Comparison of ENCODE assay signal across 9 cellular contexts in genomic region chr5:127562252-127562651, GRCh38. TPM values are rescaled to one million over a fixed set of nuclear protein-coding genes. Genes with fewer than 3 reads are reported as not detected.
DNase-seq lines count a peak whose midpoint lies in the region; ATAC-seq and TF ChIP-seq lines count a peak whose summit lies in the region.
"Had no signal": no experiment of that assay in that cellular context is flagged by ENCODE, and none has a peak within 500 bp of the region (broad histone marks: within the 10 kb centered on the region; RNA-seq: fewer than 3 reads in every experiment).

No MANE protein-coding gene starts in this region.

- POLR2A ChIA-PET in MCF 10A (lab: Yijun Ruan, JAX), result interaction anchor here (0.8 to 1.6 kb wide), 2 partner anchors 11 to 142 kb away, joined by 3 read pairs; no protein-coding TSS in a partner anchor

- no peaks in the 10 kb centered on the region for H4K20me1 ChIP-seq in OCI-LY3 (ENCODE audit: insufficient read depth, low read length)

- no peak overlapping the region for H3K4me3 Mint-ChIP-seq in MCF 10A (ENCODE audit: unreplicated experiment)

- no TSS peak for BruUV-seq in MCF 10A (replicated peaks; lab: Mats Ljungman, UMichigan)

- H3K27ac Mint-ChIP-seq in MCF 10A (ENCODE audit: low read depth, unreplicated experiment), result no peak overlapping the region

- H3K4me3 ChIP-seq in breast epithelium, result no peak overlapping the region
- H3K4me3 ChIP-seq in OCI-LY3 (ENCODE audit: low read length), result no peak overlapping the region
- no peak overlapping the region for H3K4me3 ChIP-seq in tibial artery
- no peak overlapping the region for H3K4me3 ChIP-seq in adrenal gland

- H3K36me3 ChIP-seq in breast epithelium (no peaks in the 10 kb centered on the region), OCI-LY3 (replicated peaks; ENCODE audit: low read depth, low read length) (no peaks in the 10 kb centered on the region), tibial artery (peaks cover 0 to 8% (median 0%) of the 10 kb centered on the region in 3 donors), adrenal gland (replicated peaks in 1 of 2) (no peaks in the 10 kb centered on the region)

- H3K79me2 ChIP-seq in OCI-LY3 (ENCODE audit: low read length), result no peaks in the 10 kb centered on the region

- peaks cover 7% of the 10 kb centered on the region for H3K36me3 Mint-ChIP-seq in MCF 10A (ENCODE audit: insufficient read depth, unreplicated experiment)

- H3K27ac ChIP-seq in breast epithelium, result no peak overlapping the region
- no peak overlapping the region for H3K27ac ChIP-seq in OCI-LY3 (ENCODE audit: low read length)
- no peak overlapping the region for H3K27ac ChIP-seq in tibial artery
- no peak overlapping the region for H3K27ac ChIP-seq in adrenal gland

- TF ChIP-seq CTCF in MCF 10A (IDR thresholded peaks at IDR 0.05; ENCODE audit: unreplicated experiment) (no peak), breast epithelium (IDR thresholded peaks at IDR 0.05) (no peak), OCI-LY3 (IDR thresholded peaks at IDR 0.05; ENCODE audit: low read depth, low read length) (peak; percentile 53), tibial artery (IDR thresholded peaks at IDR 0.05) (no peak), adrenal gland (IDR thresholded peaks at IDR 0.05) (peak in 1 of 6 experiments; percentile 26)

- DNase-seq in MCF 10A (ENCODE audit: unreplicated experiment) (peak; percentile 28), breast epithelium (ENCODE audit: low spot score in 2 of 2) (no peak), foreskin melanocyte (peak; percentile 44), tibial artery (no peak), adrenal gland (no peak)
- no peak for DNase-seq in stimulated activated CD4-positive, alpha-beta T cell treated with anti-CD3 and anti-CD28 coated beads, Interleukin-4, amount 100 ng/mL, for 4 hours
- DNase-seq: stimulated activated CD8-positive, alpha-beta memory T cell treated with anti-CD3 and anti-CD28 coated beads, Interleukin-4, amount 100 ng/mL, for 48 hours had no signal

- H3K27me3 Mint-ChIP-seq in MCF 10A (ENCODE audit: insufficient read depth, unreplicated experiment), result no peaks in the 10 kb centered on the region

- no peaks in the 10 kb centered on the region for H3K9me3 ChIP-seq in breast epithelium
- H3K9me3 ChIP-seq in OCI-LY3 (ENCODE audit: insufficient read depth, low read length), result no peaks in the 10 kb centered on the region
- no peaks in the 10 kb centered on the region for H3K9me3 ChIP-seq in tibial artery
- H3K9me3 ChIP-seq in adrenal gland (replicated peaks in 1 of 3), result no peaks in the 10 kb centered on the region

- TF ChIP-seq POLR2A in breast epithelium (IDR thresholded peaks at IDR 0.05) (no peak), adrenal gland (IDR thresholded peaks at IDR 0.05) (no peak)

- H3K27me3 ChIP-seq in breast epithelium (no peaks in the 10 kb centered on the region), OCI-LY3 (ENCODE audit: low read depth, low read length) (no peaks in the 10 kb centered on the region), tibial artery (no peaks in the 10 kb centered on the region), adrenal gland (no peaks in the 10 kb centered on the region)

- H3K4me1 ChIP-seq in breast epithelium (no peaks in the 10 kb centered on the region), OCI-LY3 (ENCODE audit: low read length) (peaks cover 20% of the 10 kb centered on the region), tibial artery (no peaks in the 10 kb centered on the region), adrenal gland (replicated peaks in 1 of 2) (no peaks in the 10 kb centered on the region)

- intact Hi-C loops in MCF 10A (cut with micrococcal nuclease) (loop anchor here (5.0 to 10.0 kb wide), 3 partner anchors 315 to 1113 kb away; no protein-coding TSS in a partner anchor), breast epithelium (cut with DNase I; ENCODE audit: low total_unique reads) (no loop called here), tibial artery (cut with DNase I; ENCODE audit: low total_unique reads) (no loop called here), adrenal gland (cut with DNase I) (loop anchor here (10.0 kb wide), 2 partner anchors 163 to 633 kb away; no protein-coding TSS in a partner anchor)

- CTCF ChIA-PET in MCF 10A (lab: Yijun Ruan, JAX), result interaction anchor here (0.6 to 7.0 kb wide), 10 partner anchors 8 to 644 kb away, joined by 3 to 82 read pairs (median 8); no protein-coding TSS in a partner anchor

- no peak for ATAC-seq in GM18873 (IDR thresholded peaks at IDR 0.05; ENCODE audit: low FRiP score, unreplicated experiment)

- H3K9me3 Mint-ChIP-seq in MCF 10A (ENCODE audit: unreplicated experiment), result no peaks in the 10 kb centered on the region

- H3K4me2 ChIP-seq in OCI-LY3 (ENCODE audit: low read length), result no peak overlapping the region; the same call in 1 of the 2 replicates

- whole genome bisulfite sequencing in adrenal gland, 4 donors, result 23 to 37% (median 33%) methylated on average over 3 of the region's 3 CpGs

- H2AFZ ChIP-seq in OCI-LY3 (ENCODE audit: low read depth, low read length), result no peak overlapping the region

- no peaks in the 10 kb centered on the region for H3K4me1 Mint-ChIP-seq in MCF 10A (ENCODE audit: insufficient read depth, unreplicated experiment)

- H3K9ac ChIP-seq in OCI-LY3 (ENCODE audit: low read length), result no peak overlapping the region

RNA-seq across cellular contexts. Expression of gene PRRC1, which starts 44.8 kb away (rescaled TPM):
- 109 and 121 TPM in 2 replicates for total RNA-seq in MCF 10A (2022)
- 10 to 100 TPM; 37.8 to 59.1 (median 53.7) TPM for total RNA-seq in breast epithelium
- 10 to 100 TPM; 21.0 to 81.4 (median 47.8) TPM for total RNA-seq in adrenal gland
- polyA plus RNA-seq in adrenal gland, result 100 to 1,000 TPM in 1 of 3 donors, 10 to 100 TPM in 2; 19.1 to 128 (median 25.6) TPM

Comparison
In these comparisons a context has a peak if more than half of its experiments do, and no peak if none do; other contexts are left out.
1. DNase-seq: peak in MCF 10A (single experiment) and foreskin melanocyte (single experiment); none in breast epithelium (0 of 2), tibial artery (0 of 2), adrenal gland (0 of 7) and stimulated activated CD4-positive, alpha-beta T cell treated with anti-CD3 and anti-CD28 coated beads, Interleukin-4, amount 100 ng/mL, for 4 hours (0 of 2).
2. intact Hi-C loops: an anchor here in MCF 10A (5.0 to 10.0 kb wide) and adrenal gland (10.0 kb wide); none called in breast epithelium and tibial artery.